3 cellular contexts compared by ENCODE assay signal in the genomic region with DNA sequence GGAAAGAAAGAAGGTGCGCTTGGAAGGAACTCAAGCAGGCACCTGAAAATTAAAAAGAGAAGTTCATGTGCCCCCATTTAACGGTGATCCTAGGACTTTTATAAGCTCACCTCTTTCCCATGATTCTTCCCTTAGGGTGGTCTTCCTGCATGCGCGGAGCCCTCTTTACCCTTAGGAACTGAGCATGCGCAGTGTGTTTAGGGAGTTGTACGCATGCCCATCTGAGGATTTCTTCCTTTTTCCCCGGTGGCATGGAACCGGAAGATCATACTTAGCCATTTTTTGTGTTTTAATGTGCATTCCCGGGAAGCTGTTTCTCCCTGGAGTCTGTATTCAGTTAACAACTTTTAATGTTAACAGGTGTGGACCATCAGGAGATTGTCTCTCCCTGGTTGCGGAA.
"Had no signal": no experiment of that assay in that cellular context is flagged by ENCODE, and none has a peak within 500 bp of the region (broad histone marks: within the 10 kb centered on the region; RNA-seq: fewer than 3 reads in every experiment).

No MANE protein-coding gene starts in this region.

- H3K4me3 ChIP-seq: GM23338 had no signal

- H2AFZ ChIP-seq: GM23338 had no signal

- H3K4me2 ChIP-seq: GM23338 had no signal

- DNase-seq: H9, HCEC 1CT had no signal
